ENCODE assay signal across 8 cellular contexts in genomic region chr1:231603598-231604275, GRCh38. TPM values are rescaled to one million over a fixed set of nuclear protein-coding genes. Genes with fewer than 3 reads are reported as not detected.
DNase-seq lines count a peak whose midpoint lies in the region; ATAC-seq lines count a peak whose summit lies in the region.

No MANE protein-coding gene starts in this region.

- no peaks in the 10 kb centered on the region for H3K27me3 Mint-ChIP-seq in stimulated activated naive CD8-positive, alpha-beta T cell treated with anti-CD3 and anti-CD28 coated beads, Interleukin-15, amount 100 ng/mL, for 72 hours

- peak overlapping the region; percentile 88 to 98 for H3K4me3 Mint-ChIP-seq in stimulated activated naive CD8-positive, alpha-beta T cell treated with anti-CD3 and anti-CD28 coated beads, Interleukin-15, amount 100 ng/mL, for 72 hours

- DNase-seq in NCI-H524 (lab: John Stamatoyannopoulos, UW): peak; percentile 27 to 56
- no peak for DNase-seq in NCI-H524 treated with DMSO at 0.1 percent for 48 hours (lab: John Stamatoyannopoulos, UW)
- DNase-seq in HCEC 1CT: peak; percentile 60
- DNase-seq in NCI-H1048 (lab: John Stamatoyannopoulos, UW): peak; percentile 73
- DNase-seq in SK-N-MC (ENCODE audit: low read depth, low spot score): no peak
- DNase-seq in caudate nucleus (lab: John Stamatoyannopoulos, UW): peak in 23 of 61 donors; percentile 4 to 59 (median 15)
- DNase-seq in left colon: peak in 1 of 2 donors; percentile 36
- DNase-seq in stimulated activated naive CD8-positive, alpha-beta T cell treated with anti-CD3 and anti-CD28 coated beads, Interleukin-15, amount 100 ng/mL, for 72 hours: peak; percentile 24 to 50

- H3K27ac Mint-ChIP-seq in stimulated activated naive CD8-positive, alpha-beta T cell treated with anti-CD3 and anti-CD28 coated beads, Interleukin-15, amount 100 ng/mL, for 72 hours: peak overlapping the region; percentile 95 to 97

- no peaks in the 10 kb centered on the region for H3K36me3 ChIP-seq in SK-N-MC (ENCODE audit: insufficient read depth, low read length)

- H3K27ac ChIP-seq in SK-N-MC (no peak overlapping the region), caudate nucleus (ENCODE audit: low read depth, low read length) (peak overlapping the region; percentile 21)

- H3K9ac ChIP-seq in SK-N-MC (ENCODE audit: insufficient read length): peak overlapping the region; percentile 48

- H3K9me3 Mint-ChIP-seq in stimulated activated naive CD8-positive, alpha-beta T cell treated with anti-CD3 and anti-CD28 coated beads, Interleukin-15, amount 100 ng/mL, for 72 hours: peaks cover 0 to 4% of the 10 kb centered on the region in 2 donors

- H3K9me3 ChIP-seq in SK-N-MC (ENCODE audit: low read depth, low read length): no peaks in the 10 kb centered on the region

- peaks cover 8% of the 10 kb centered on the region for H3K4me1 Mint-ChIP-seq in stimulated activated naive CD8-positive, alpha-beta T cell treated with anti-CD3 and anti-CD28 coated beads, Interleukin-15, amount 100 ng/mL, for 72 hours

- peak; percentile 92 for ATAC-seq in left colon
- ATAC-seq in stimulated activated naive CD8-positive, alpha-beta T cell treated with anti-CD3 and anti-CD28 coated beads, Interleukin-15, amount 100 ng/mL, for 72 hours: peak; percentile 70

- H3K4me3 ChIP-seq in SK-N-MC: peak overlapping the region; percentile 84

- intact Hi-C loops in left colon (cut with DNase I, micrococcal nuclease): loop anchor here in 1 of 2 donors (5.0 kb wide), 1 partner anchor 246 kb away; no protein-coding TSS in a partner anchor

RNA-seq across cellular contexts. Expression of gene DISC1, which starts 22.9 kb away (rescaled TPM):
- 10 to 100 TPM in 1 of 2 donors, 1 to 10 TPM in 1; 9.2 to 12.8 TPM for total RNA-seq in left colon

Comparison
In these comparisons a context has a peak if more than half of its experiments do, and no peak if none do; other contexts are left out.
1. DNase-seq: peak in NCI-H524 (2 of 2), HCEC 1CT (single experiment), NCI-H1048 (single experiment) and stimulated activated naive CD8-positive, alpha-beta T cell treated with anti-CD3 and anti-CD28 coated beads, Interleukin-15, amount 100 ng/mL, for 72 hours (2 of 2); none in NCI-H524 treated with DMSO at 0.1 percent for 48 hours (single experiment) and SK-N-MC (single experiment).